8 cellular contexts compared by ENCODE assay signal in genomic region chr18:12307251-12307736, GRCh38. TPM values are rescaled to one million over a fixed set of nuclear protein-coding genes. Genes with fewer than 3 reads are reported as not detected.
DNase-seq lines count a peak whose midpoint lies in the region; ATAC-seq and TF ChIP-seq lines count a peak whose summit lies in the region.

No MANE protein-coding gene starts in this region.

- no peak overlapping the region for H2AFZ ChIP-seq in OCI-LY1 (ENCODE audit: low read length)

- H3K27me3 ChIP-seq in OCI-LY1 (ENCODE audit: insufficient read depth, low read length) (peaks cover 17% of the 10 kb centered on the region; the same call in 1 of the 2 replicates), mesendoderm (ENCODE audit: insufficient read depth, low read length, poor library complexity) (no peaks in the 10 kb centered on the region), upper lobe of left lung (peaks cover 0 to 16% (median 0%) of the 10 kb centered on the region in 4 donors)

- H4K5ac ChIP-seq in mesendoderm (ENCODE audit: low read length), result no peak overlapping the region

- H3K4me3 ChIP-seq in OCI-LY1 (ENCODE audit: low read depth, low read length, poor library complexity, severe bottlenecking) (no peak overlapping the region), mesendoderm (ENCODE audit: low read length) (peak overlapping the region; percentile 48), upper lobe of left lung (peak overlapping the region; percentile 50 to 88 (median 78))

- H3K79me1 ChIP-seq in mesendoderm (ENCODE audit: low read length), result peaks cover 8% of the 10 kb centered on the region

- peaks cover 9% of the 10 kb centered on the region for H3K9me3 ChIP-seq in OCI-LY1 (ENCODE audit: low read length)
- H3K9me3 ChIP-seq in upper lobe of left lung, result peaks cover 0 to 7% (median 4%) of the 10 kb centered on the region in 4 donors

- H4K20me1 ChIP-seq in OCI-LY1 (ENCODE audit: insufficient read depth, low read length), result no peaks in the 10 kb centered on the region

- H2BK120ac ChIP-seq in mesendoderm (ENCODE audit: low read depth, low read length), result peak overlapping the region; percentile 76

- DNase-seq in activated T-cell treated with anti-CD3 and anti-CD28 coated beads, Interleukin-2, amount 50 U/mL, for 24 hours, result no peak
- DNase-seq in activated T-cell treated with anti-CD3 and anti-CD28 coated beads for 4 hours (no peak), mesendoderm (peak; percentile 71), upper lobe of left lung (no peak), SKM-1 treated with dmso at 0.1 percent for 144 hours (lab: John Stamatoyannopoulos, UW; ENCODE audit: unreplicated experiment) (no peak)
- DNase-seq in effector memory CD8-positive, alpha-beta T cell, result no peak

- no peaks in the 10 kb centered on the region for H3F3A ChIP-seq in OCI-LY1 (ENCODE audit: insufficient read depth, low read length)

- no peak overlapping the region for H3K4ac ChIP-seq in mesendoderm (ENCODE audit: low read depth, low read length)

- H3K9ac ChIP-seq in OCI-LY1 (ENCODE audit: low read length), result no peak overlapping the region
- H3K9ac ChIP-seq in mesendoderm (ENCODE audit: low read length), result peak overlapping the region; percentile 71

- peak overlapping the region; percentile 79 for H3K56ac ChIP-seq in mesendoderm (ENCODE audit: low read length)

- TF ChIP-seq POLR2A in upper lobe of left lung (IDR thresholded peaks at IDR 0.05), result no peak

- H2BK15ac ChIP-seq in mesendoderm (replicated peaks; ENCODE audit: low read depth), result no peak overlapping the region

- H3K36me3 ChIP-seq in OCI-LY1 (ENCODE audit: insufficient read depth, low read length) (no peaks in the 10 kb centered on the region; the same call in 1 of the 2 replicates), mesendoderm (ENCODE audit: control insufficient read depth, insufficient read depth, low read length) (no peaks in the 10 kb centered on the region), upper lobe of left lung (peaks cover 0 to 26% (median 10%) of the 10 kb centered on the region in 4 donors)

- H3K18ac ChIP-seq in mesendoderm (ENCODE audit: low read length), result peak overlapping the region; percentile 85

- no peak for ATAC-seq in effector memory CD8-positive, alpha-beta T cell (replicated peaks)
- peak; percentile 40 to 61 for ATAC-seq in upper lobe of left lung (ENCODE audit: low FRiP score in 2 of 2)
- ATAC-seq in activated CD4-positive, CD25-positive, alpha-beta regulatory T cell treated with anti-CD3 and anti-CD28 coated beads, Interleukin-2, amount 50 U/mL, for 24 hours, result no peak

- H3K79me2 ChIP-seq in OCI-LY1 (ENCODE audit: insufficient read depth, low read length), result no peaks in the 10 kb centered on the region
- peaks cover 11% of the 10 kb centered on the region for H3K79me2 ChIP-seq in mesendoderm (ENCODE audit: control insufficient read depth, insufficient read depth, low read length)

- TF ChIP-seq CTCF in OCI-LY1 (IDR thresholded peaks at IDR 0.05; ENCODE audit: low read length), result no peak
- TF ChIP-seq CTCF in upper lobe of left lung (IDR thresholded peaks at IDR 0.05), result no peak

- no peaks in the 10 kb centered on the region for H3K9me2 ChIP-seq in OCI-LY1 (ENCODE audit: low read depth, low read length)

- H4K8ac ChIP-seq in mesendoderm (ENCODE audit: low read depth, low read length), result peak overlapping the region; percentile 43

- H3K27ac Mint-ChIP-seq in activated T-cell treated with anti-CD3 and anti-CD28 coated beads, Interleukin-2, amount 50 U/mL, for 24 hours, result no peak overlapping the region
- H3K27ac Mint-ChIP-seq in effector memory CD8-positive, alpha-beta T cell, result no peak overlapping the region

- no peak overlapping the region for H2BK5ac ChIP-seq in mesendoderm (ENCODE audit: low read length)

- peaks cover 16% of the 10 kb centered on the region for H3K4me1 Mint-ChIP-seq in activated T-cell treated with anti-CD3 and anti-CD28 coated beads, Interleukin-2, amount 50 U/mL, for 24 hours (ENCODE audit: low read depth)
- peaks cover 9 to 10% of the 10 kb centered on the region in 2 donors for H3K4me1 Mint-ChIP-seq in effector memory CD8-positive, alpha-beta T cell (ENCODE audit: low read depth in 2 of 2)

- H3K36me3 Mint-ChIP-seq in activated T-cell treated with anti-CD3 and anti-CD28 coated beads, Interleukin-2, amount 50 U/mL, for 24 hours (ENCODE audit: low read depth), result peaks cover 4% of the 10 kb centered on the region
- no peaks in the 10 kb centered on the region for H3K36me3 Mint-ChIP-seq in effector memory CD8-positive, alpha-beta T cell (ENCODE audit: insufficient read depth)

- H3K4me1 ChIP-seq in OCI-LY1 (ENCODE audit: insufficient read depth, low read length, severe bottlenecking), result no peaks in the 10 kb centered on the region
- peaks cover 7% of the 10 kb centered on the region for H3K4me1 ChIP-seq in mesendoderm (ENCODE audit: control insufficient read depth, low read depth, low read length)
- H3K4me1 ChIP-seq in upper lobe of left lung, result peaks cover 21 to 30% (median 26%) of the 10 kb centered on the region in 4 donors

- H3K27me3 Mint-ChIP-seq in activated T-cell treated with anti-CD3 and anti-CD28 coated beads, Interleukin-2, amount 50 U/mL, for 24 hours, result peaks cover 66% of the 10 kb centered on the region
- H3K27me3 Mint-ChIP-seq in effector memory CD8-positive, alpha-beta T cell, result peaks cover 42 to 51% of the 10 kb centered on the region in 2 donors

- peaks cover 12% of the 10 kb centered on the region for H3K9me3 Mint-ChIP-seq in activated T-cell treated with anti-CD3 and anti-CD28 coated beads, Interleukin-2, amount 50 U/mL, for 24 hours
- peaks cover 1 to 7% of the 10 kb centered on the region in 2 donors for H3K9me3 Mint-ChIP-seq in effector memory CD8-positive, alpha-beta T cell

- TF ChIP-seq EP300 in upper lobe of left lung (IDR thresholded peaks at IDR 0.05), result no peak

- H3K23ac ChIP-seq in mesendoderm (ENCODE audit: low read length), result no peak overlapping the region

- H3K4me2 ChIP-seq in OCI-LY1 (ENCODE audit: low read length) (peak overlapping the region; percentile 16), mesendoderm (ENCODE audit: low read length) (peak overlapping the region; percentile 84)

- H3K27ac ChIP-seq in OCI-LY1 (ENCODE audit: low read depth, low read length, poor library complexity, severe bottlenecking) (no peak overlapping the region), mesendoderm (ENCODE audit: low read depth, low read length) (no peak overlapping the region), upper lobe of left lung (peak overlapping the region; percentile 90 to 98 (median 98))

- WGBS in mesendoderm (ENCODE audit: extremely low coverage, insufficient coverage, low lambda C conversion rate), result no CpG with 5 or more reads among the region's 30 CpGs
- WGBS in upper lobe of left lung, 2 donors, result 10 to 13% methylated on average over 7 to 29 of the region's 30 CpGs

- peak overlapping the region; percentile 72 for H3K4me3 Mint-ChIP-seq in activated T-cell treated with anti-CD3 and anti-CD28 coated beads, Interleukin-2, amount 50 U/mL, for 24 hours
- H3K4me3 Mint-ChIP-seq in effector memory CD8-positive, alpha-beta T cell, result peak overlapping the region; percentile 80 to 84

- no peak overlapping the region for H2AK5ac ChIP-seq in mesendoderm (ENCODE audit: low read length)

RNA-seq across cellular contexts. Expression of gene TUBB6, which starts 0.7 kb away (rescaled TPM):
- polyA plus RNA-seq in mesendoderm (2013, experiment 1 of 2), result 142 TPM
- 147 TPM for polyA plus RNA-seq in mesendoderm (2013, experiment 2 of 2)
- 100 to 1,000 TPM in 4 of 6 donors, 10 to 100 TPM in 2; 89.1 to 380 (median 157) TPM for total RNA-seq in upper lobe of left lung

RNA-seq across cellular contexts. Expression of gene CIDEA, which starts 53.1 kb away (rescaled TPM):
- polyA plus RNA-seq in mesendoderm (2013, experiment 1 of 2), result 0.46 TPM
- polyA plus RNA-seq in mesendoderm (2013, experiment 2 of 2), result 0.42 TPM
- not detected for total RNA-seq in upper lobe of left lung

Comparison
In these comparisons a context has a peak if more than half of its experiments do, and no peak if none do; other contexts are left out.
1. H3K27ac ChIP-seq: peak in upper lobe of left lung (4 of 4); none in OCI-LY1 (single experiment) and mesendoderm (single experiment).
2. ATAC-seq: peak in upper lobe of left lung (2 of 2); none in effector memory CD8-positive, alpha-beta T cell (single experiment) and activated CD4-positive, CD25-positive, alpha-beta regulatory T cell treated with anti-CD3 and anti-CD28 coated beads, Interleukin-2, amount 50 U/mL, for 24 hours (0 of 2).